Comparison of ENCODE assay signal across 18 cellular contexts in the genomic region with DNA sequence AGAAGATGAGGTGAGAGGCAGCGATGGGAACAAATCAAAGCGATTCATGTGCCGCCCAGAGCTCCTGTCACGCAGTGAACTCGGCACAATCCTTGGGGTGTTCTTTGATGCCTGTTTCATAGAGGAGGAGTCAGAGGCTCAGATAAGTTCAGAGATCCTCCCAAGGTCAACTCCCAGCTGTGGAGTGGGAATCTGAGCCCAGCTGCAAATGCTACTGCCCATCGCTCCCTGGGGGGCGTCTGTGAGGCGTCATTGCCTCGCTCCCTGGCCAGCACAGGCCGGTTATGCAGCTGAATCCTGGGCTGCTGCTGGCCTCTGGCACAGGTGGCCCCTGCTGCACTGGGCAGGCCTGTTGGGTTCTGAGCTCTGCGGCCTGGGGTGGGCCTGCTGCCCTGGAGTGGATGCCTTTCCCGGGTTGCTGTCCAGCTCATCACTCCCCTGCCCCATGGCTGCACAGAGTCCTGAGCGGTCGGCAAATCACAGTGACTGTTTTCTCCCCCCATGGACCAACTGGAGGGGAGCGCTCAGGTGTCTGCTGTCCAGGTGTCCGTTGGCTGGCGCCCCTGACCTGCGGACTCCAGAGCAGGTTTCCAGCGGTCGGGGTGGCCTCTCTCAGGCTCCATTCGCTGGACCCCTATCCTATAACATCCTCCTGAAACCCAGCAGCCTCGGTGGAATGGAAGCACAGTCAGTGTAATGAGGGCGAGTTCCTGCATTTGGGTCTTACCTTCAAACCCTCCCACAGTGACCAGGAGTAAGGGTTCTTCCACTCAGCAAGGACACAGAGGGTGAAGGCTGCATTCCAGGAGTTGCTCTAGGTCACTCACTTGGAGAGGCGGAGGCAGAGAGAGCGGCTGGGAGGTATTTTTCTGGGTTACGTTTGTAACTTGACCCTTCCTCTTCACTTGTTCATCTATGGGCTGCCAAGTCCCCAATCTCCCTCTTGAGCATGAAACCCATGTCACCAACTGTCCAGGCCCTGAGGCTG. TPM values are rescaled to one million over a fixed set of nuclear protein-coding genes. Genes with fewer than 3 reads are reported as not detected.
DNase-seq lines count a peak whose midpoint lies in the region; ATAC-seq and TF ChIP-seq lines count a peak whose summit lies in the region.
"Had no signal": no experiment of that assay in that cellular context is flagged by ENCODE, and none has a peak within 500 bp of the region (broad histone marks: within the 10 kb centered on the region; RNA-seq: fewer than 3 reads in every experiment).

No MANE protein-coding gene starts in this region.

- no peak overlapping the region for H3K27ac ChIP-seq in Panc1 (ENCODE audit: low read length)
- no peak overlapping the region for H3K27ac ChIP-seq in neuronal stem cell (replicated peaks; ENCODE audit: low read length)
- no peak overlapping the region for H3K27ac ChIP-seq in breast epithelium

- no peaks in the 10 kb centered on the region for H3K36me3 Mint-ChIP-seq in activated CD4-positive, alpha-beta memory T cell treated with anti-CD3 and anti-CD28 coated beads, Interleukin-2, amount 10 ng/mL, durations not matched to agents 7 days and 5 days (ENCODE audit: low read depth)

- intact Hi-C loops in Panc1 (cut with micrococcal nuclease; ENCODE audit: unreplicated experiment), result loop anchor here (10.0 kb wide), 1 partner anchor 276 kb away; no protein-coding TSS in a partner anchor
- intact Hi-C loops in breast epithelium (cut with DNase I; ENCODE audit: low total_unique reads), result no loop called here

- TF ChIP-seq CTCF in Panc1 (IDR thresholded peaks at IDR 0.05), result no peak
- TF ChIP-seq CTCF in fibroblast of villous mesenchyme (IDR thresholded peaks at IDR 0.05; ENCODE audit: insufficient read depth, low read depth, low read length), result no peak
- TF ChIP-seq CTCF in breast epithelium (IDR thresholded peaks at IDR 0.05), result no peak

- H3K27me3 Mint-ChIP-seq in activated CD4-positive, alpha-beta memory T cell treated with anti-CD3 and anti-CD28 coated beads, Interleukin-2, amount 10 ng/mL, durations not matched to agents 7 days and 5 days, result peaks cover 17% of the 10 kb centered on the region

- no peak overlapping the region for H4K91ac ChIP-seq in neuronal stem cell (ENCODE audit: low read depth, low read length, poor library complexity)

- BruUV-seq in Panc1 (replicated peaks; lab: Mats Ljungman, UMichigan), result no TSS peak

- H4K8ac ChIP-seq in neuronal stem cell (ENCODE audit: low read depth, low read length), result no peak overlapping the region

- in situ Hi-C loops in Panc1 (cut with HindIII; ENCODE audit: low pct_unique_long_range_greater_than_20kb, low sequenced_read_pairs), result no loop called here

- H3K9me3 ChIP-seq in Panc1 (ENCODE audit: control insufficient read depth, insufficient read depth, low read depth, low read length), result no peaks in the 10 kb centered on the region
- H3K9me3 ChIP-seq in neuronal stem cell (replicated peaks in 1 of 2; ENCODE audit: control insufficient read depth in 2 of 2, insufficient read depth in 1 of 2, low read depth in 1 of 2, low read length in 2 of 2), result peaks cover 0 to 2% of the 10 kb centered on the region in 2 donors
- H3K9me3 ChIP-seq in breast epithelium, result no peaks in the 10 kb centered on the region

- no peak overlapping the region for H3K4me3 ChIP-seq in Panc1 (ENCODE audit: low read depth in 2 of 2, low read length in 2 of 2)
- H3K4me3 ChIP-seq in fibroblast of villous mesenchyme (ENCODE audit: low read depth, low read length), result no peak overlapping the region
- H3K4me3 ChIP-seq in neuronal stem cell (ENCODE audit: low read length in 2 of 2), result no peak overlapping the region
- H3K4me3 ChIP-seq in breast epithelium, result no peak overlapping the region
- H3K4me3 ChIP-seq: K562 had no signal

- no peak overlapping the region for H2BK120ac ChIP-seq in neuronal stem cell (ENCODE audit: low read depth, low read length)

- DNase-seq in ELF-1 (ENCODE audit: low read depth, low spot score) (peak; percentile 27), Panc1 (ENCODE audit: low read depth, low spot score) (no peak), fibroblast of villous mesenchyme (ENCODE audit: low read depth) (peak; percentile 51), neuronal stem cell (ENCODE audit: low spot score) (no peak), NCI-H510A (lab: John Stamatoyannopoulos, UW) (no peak), breast epithelium (ENCODE audit: low spot score in 2 of 2) (no peak), kidney glomerular epithelial cell (lab: John Stamatoyannopoulos, UW) (no peak)
- DNase-seq in activated CD4-positive, alpha-beta memory T cell treated with anti-CD3 and anti-CD28 coated beads, Interleukin-2, amount 10 ng/mL, durations not matched to agents 7 days and 5 days, result no peak
- DNase-seq: AML-193; DMS79; NCI-H1048; NCI-H1694; NCI-H2107; NCI-H345; NCI-H69; NK-92 treated with Interleukin-12 subunit alpha and Interleukin-12 subunit beta, amount 100 ng/mL, for 24 hours; OCI-M1 had no signal

- H2BK5ac ChIP-seq in neuronal stem cell (ENCODE audit: low read length), result no peak overlapping the region

- POLR2A ChIA-PET in Panc1 (lab: Charles Lee), result interaction anchor here (0.5 kb wide), 1 partner anchor 172 kb away, joined by 4 read pairs; no protein-coding TSS in a partner anchor
- POLR2A ChIA-PET in activated CD4-positive, alpha-beta memory T cell treated with anti-CD3 and anti-CD28 coated beads, Interleukin-2, amount 10 ng/mL, durations not matched to agents 7 days and 5 days (lab: Charles Lee), result no interaction called here

- H2BK15ac ChIP-seq in neuronal stem cell (ENCODE audit: low read length), result peak overlapping the region; percentile 56

- WGBS in neuronal stem cell (ENCODE audit: extremely low coverage in 2 of 2, insufficient read length in 2 of 2, insufficient replicate concordance in 1 of 2), 2 donors, result no CpG with 5 or more reads among the region's 26 CpGs

- H3K79me1 ChIP-seq in neuronal stem cell (ENCODE audit: low read depth, low read length), result no peaks in the 10 kb centered on the region

- H3K27ac Mint-ChIP-seq in activated CD4-positive, alpha-beta memory T cell treated with anti-CD3 and anti-CD28 coated beads, Interleukin-2, amount 10 ng/mL, durations not matched to agents 7 days and 5 days, result no peak overlapping the region

- peak overlapping the region; percentile 90 for H2AK5ac ChIP-seq in neuronal stem cell (ENCODE audit: low read depth, low read length)

- H2AFZ ChIP-seq in neuronal stem cell (ENCODE audit: low read length), result no peak overlapping the region

- H3K27me3 ChIP-seq in Panc1 (ENCODE audit: control insufficient read depth, insufficient read depth, low read length) (no peaks in the 10 kb centered on the region; the same call in 1 of the 2 replicates), neuronal stem cell (ENCODE audit: control insufficient read depth in 3 of 3, insufficient read depth in 3 of 3, low read depth in 1 of 3, low read length in 3 of 3) (peaks cover 0 to 15% (median 0%) of the 10 kb centered on the region in 3 experiments), breast epithelium (peaks cover 0 to 35% of the 10 kb centered on the region in 2 donors)

- H3K4me2 ChIP-seq in neuronal stem cell (ENCODE audit: insufficient read depth, low read length, poor library complexity, severe bottlenecking), result no peak overlapping the region

- no peaks in the 10 kb centered on the region for H3K36me3 ChIP-seq in Panc1 (ENCODE audit: control insufficient read depth, insufficient read depth, low read length)
- no peaks in the 10 kb centered on the region for H3K36me3 ChIP-seq in neuronal stem cell (replicated peaks in 1 of 2; ENCODE audit: control insufficient read depth in 2 of 2, insufficient read depth in 2 of 2, low read length in 2 of 2)
- H3K36me3 ChIP-seq in breast epithelium, result no peaks in the 10 kb centered on the region

- no peak overlapping the region for H3K14ac ChIP-seq in neuronal stem cell (ENCODE audit: low read length)

- H2BK12ac ChIP-seq in neuronal stem cell (ENCODE audit: low read length), result peak overlapping the region; percentile 85

- H3K4ac ChIP-seq in neuronal stem cell (ENCODE audit: low read length), result no peak overlapping the region

- H3K4me3 Mint-ChIP-seq in activated CD4-positive, alpha-beta memory T cell treated with anti-CD3 and anti-CD28 coated beads, Interleukin-2, amount 10 ng/mL, durations not matched to agents 7 days and 5 days, result no peak overlapping the region

- no peak for TF ChIP-seq POLR2A in breast epithelium (IDR thresholded peaks at IDR 0.05)

- H3K9ac ChIP-seq in neuronal stem cell (ENCODE audit: low read depth, low read length, poor library complexity), result no peak overlapping the region

- H3K9me3 Mint-ChIP-seq in activated CD4-positive, alpha-beta memory T cell treated with anti-CD3 and anti-CD28 coated beads, Interleukin-2, amount 10 ng/mL, durations not matched to agents 7 days and 5 days, result no peaks in the 10 kb centered on the region

- CTCF ChIA-PET in Panc1 (lab: Charles Lee), result interaction anchor here (0.5 kb wide), 1 partner anchor 43 kb away, joined by 11 read pairs; no protein-coding TSS in a partner anchor
- CTCF ChIA-PET in activated CD4-positive, alpha-beta memory T cell treated with anti-CD3 and anti-CD28 coated beads, Interleukin-2, amount 10 ng/mL, durations not matched to agents 7 days and 5 days (lab: Charles Lee), result no interaction called here

- peak; percentile 49; the same call in 1 of the 2 replicates for ATAC-seq in Panc1
- ATAC-seq: K562 had no signal

- H3K4me1 Mint-ChIP-seq in activated CD4-positive, alpha-beta memory T cell treated with anti-CD3 and anti-CD28 coated beads, Interleukin-2, amount 10 ng/mL, durations not matched to agents 7 days and 5 days, result peaks cover 9% of the 10 kb centered on the region

- no peak overlapping the region for H3K23ac ChIP-seq in neuronal stem cell (ENCODE audit: low read depth, low read length, poor library complexity)

- peak overlapping the region; percentile 20 for H3K18ac ChIP-seq in neuronal stem cell (ENCODE audit: low read length)

- H3K4me1 ChIP-seq in Panc1 (ENCODE audit: control insufficient read depth, insufficient read depth, low read length) (no peaks in the 10 kb centered on the region), neuronal stem cell (ENCODE audit: control insufficient read depth in 2 of 2, insufficient read depth in 1 of 2, low read depth in 1 of 2, low read length in 2 of 2) (peaks cover 20 to 21% of the 10 kb centered on the region in 2 donors), breast epithelium (no peaks in the 10 kb centered on the region)

RNA-seq across cellular contexts. Expression of a gene that starts 36.5 kb away (rescaled TPM):
- total RNA-seq in Panc1 (2021; ENCODE audit: unreplicated experiment) (1.2 TPM), fibroblast of villous mesenchyme (3.0 and 4.5 TPM in 2 replicates), breast epithelium (1 to 10 TPM in 1 of 3 donors, under 1 TPM in 2; 0.32 to 1.2 (median 0.33) TPM)
- 0.67 TPM for polyA plus RNA-seq in Panc1 (2012; ENCODE audit: insufficient read length)
- 3.6 TPM for polyA plus RNA-seq in neuronal stem cell (2013, experiment 1 of 2)
- polyA plus RNA-seq in neuronal stem cell (2013, experiment 2 of 2), result 3.6 TPM
- total RNA-seq in activated CD4-positive, alpha-beta memory T cell treated with anti-CD3 and anti-CD28 coated beads, Interleukin-2, amount 10 ng/mL, durations not matched to agents 7 days and 5 days, result not detected
- total RNA-seq: K562 had no signal
- polyA plus RNA-seq: K562 had no signal

Comparison
In these comparisons a context has a peak if more than half of its experiments do, and no peak if none do; other contexts are left out.
1. DNase-seq: peak in ELF-1 (single experiment) and fibroblast of villous mesenchyme (single experiment); none in Panc1 (single experiment), neuronal stem cell (single experiment), NCI-H510A (single experiment), breast epithelium (0 of 2), activated CD4-positive, alpha-beta memory T cell treated with anti-CD3 and anti-CD28 coated beads, Interleukin-2, amount 10 ng/mL, durations not matched to agents 7 days and 5 days (single experiment) and kidney glomerular epithelial cell (single experiment).